20 cellular contexts compared by ENCODE assay signal in the genomic region with DNA sequence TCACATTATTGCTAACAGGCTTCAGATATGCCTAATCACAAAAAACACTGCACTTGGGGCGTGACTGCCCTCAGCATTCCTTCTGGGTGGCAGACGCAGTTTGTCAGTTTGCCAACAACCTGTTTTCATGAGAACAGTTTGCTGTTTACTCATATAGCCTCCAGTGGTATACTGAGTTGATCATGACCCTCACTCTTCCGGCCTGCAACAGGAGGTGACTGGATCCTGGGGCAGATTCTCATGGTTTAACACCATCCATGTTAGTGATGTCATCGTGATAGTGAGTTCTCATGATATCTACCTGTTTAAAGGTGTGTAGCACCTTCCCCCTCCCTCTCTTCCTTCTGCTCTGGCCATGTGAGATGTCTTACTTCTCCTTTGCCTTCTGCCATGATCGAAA.
"Had no signal": no experiment of that assay in that cellular context is flagged by ENCODE, and none has a peak within 500 bp of the region (broad histone marks: within the 10 kb centered on the region; RNA-seq: fewer than 3 reads in every experiment).

No MANE protein-coding gene starts in this region.

- H3K27ac ChIP-seq: colonic mucosa, heart left ventricle, left ventricle myocardium inferior, lower lobe of right lung, pancreas, skin epidermis, testis, tibial nerve had no signal

- H3K36me3 ChIP-seq: colonic mucosa, heart left ventricle, left ventricle myocardium inferior, lower lobe of right lung, pancreas, tibial nerve had no signal

- H3K9me3 ChIP-seq: colonic mucosa, heart left ventricle, left ventricle myocardium inferior, lower lobe of right lung, pancreas, testis, tibial nerve had no signal

- DNase-seq: colonic mucosa; dermis blood vessel endothelial cell; heart left ventricle; islet precursor cell; left cardiac atrium; left ventricle myocardium inferior; lower lobe of right lung; mesendoderm; naive B cell; occipital lobe; pancreas; retina; stimulated activated CD4-positive, alpha-beta T cell treated with anti-CD3 and anti-CD28 coated beads, Interleukin-2, amount 100 ng/mL, for 24 hours; stimulated activated CD4-positive, alpha-beta T cell treated with anti-CD3 and anti-CD28 coated beads, Interleukin-4, amount 100 ng/mL, for 4 hours; stimulated activated naive B cell treated with anti-CD40 and anti-IgM and Interleukin-4, amounts not matched to agents 10 μg/mL and 1 μg/mL and 100 μg/mL, for 72 hours; stimulated activated naive CD8-positive, alpha-beta T cell treated with anti-CD3 and anti-CD28 coated beads, Interleukin-15, amount 100 ng/mL, for 72 hours; testis had no signal

- ATAC-seq: heart left ventricle; left cardiac atrium; lower lobe of right lung; pancreas; sciatic nerve; stimulated activated naive B cell treated with anti-CD40 and anti-IgM and Interleukin-4, amounts not matched to agents 10 μg/mL and 1 μg/mL and 100 μg/mL, for 72 hours; stimulated activated naive CD8-positive, alpha-beta T cell treated with anti-CD3 and anti-CD28 coated beads, Interleukin-15, amount 100 ng/mL, for 72 hours had no signal

- H3K4me3 ChIP-seq: colonic mucosa, heart left ventricle, left ventricle myocardium inferior, lower lobe of right lung, pancreas, skin epidermis, testis, tibial nerve had no signal

- H3K27me3 ChIP-seq: colonic mucosa, heart left ventricle, pancreas, testis, tibial nerve had no signal

- H3K4me1 ChIP-seq: colonic mucosa, heart left ventricle, lower lobe of right lung, pancreas, testis, tibial nerve had no signal
